ENCODE assay signal across 8 cellular contexts in genomic region chr10:104121485-104122272, GRCh38. TPM values are rescaled to one million over a fixed set of nuclear protein-coding genes. Genes with fewer than 3 reads are reported as not detected.
DNase-seq lines count a peak whose midpoint lies in the region; ATAC-seq and TF ChIP-seq lines count a peak whose summit lies in the region.

SFR1 (plus strand) TSS chr10:104122171; CDS start chr10:104122184, 13 bp downstream.

- peak within 1 kb of the TSS; percentile 80 for H3K4me3 ChIP-seq in lung

- no peaks in the 10 kb centered on the region for H3K9me3 ChIP-seq in lung (ENCODE audit: control insufficient read depth in 2 of 2, insufficient read depth in 1 of 2, low read length in 1 of 2)

- peak; percentile 44 for TF ChIP-seq CTCF in GM20000 (IDR thresholded peaks at IDR 0.05; ENCODE audit: extremely low read depth, missing control alignments)
- TF ChIP-seq CTCF in lung (IDR thresholded peaks at IDR 0.05; ENCODE audit: control extremely low read depth, extremely low read depth), result peak; percentile 23

- H3K36me3 ChIP-seq in lung (ENCODE audit: control insufficient read depth in 2 of 2, insufficient read depth in 2 of 2, low read length in 2 of 2), result no peaks in the 10 kb centered on the region

- no peaks in the 10 kb centered on the region for H3K27me3 ChIP-seq in lung (ENCODE audit: control insufficient read depth, insufficient read depth)

- H3K27ac ChIP-seq in lung (ENCODE audit: low read depth in 1 of 2, low read length in 1 of 2), result peak within 1 kb of the TSS; percentile 99 to 100

- DNase-seq in COR-L47 (lab: John Stamatoyannopoulos, UW), result peak; percentile 93
- DNase-seq in GM20000 (ENCODE audit: low spot score), result peak; percentile 93
- peak; percentile 99 for DNase-seq in HT-29 (ENCODE audit: low spot score)
- peak; percentile 97 for DNase-seq in NK-92 treated with Interleukin-12 subunit alpha and Interleukin-12 subunit beta, amount 100 ng/mL, for 24 hours (lab: John Stamatoyannopoulos, UW)
- DNase-seq in activated CD8-positive, alpha-beta memory T cell treated with anti-CD3 and anti-CD28 coated beads for 24 hours, result peak; percentile 99
- DNase-seq in effector CD4-positive, alpha-beta T cell, result peak; percentile 98
- DNase-seq in lung (ENCODE audit: low spot score), result peak; percentile 98
- DNase-seq in stimulated activated CD4-positive, alpha-beta T cell treated with anti-CD3 and anti-CD28 coated beads, TNF-alpha, amount 100 ng/mL, for 4 hours (ENCODE audit: low read depth in 3 of 3), result peak; percentile 98 to 99 (median 98)

- H3K4me1 ChIP-seq in lung (ENCODE audit: control insufficient read depth in 2 of 2, insufficient read depth in 2 of 2, low read length in 2 of 2), result peaks cover 0 to 8% of the 10 kb centered on the region in 2 donors

- peak; percentile 95 for ATAC-seq in lung (ENCODE audit: insufficient read depth, low FRiP score)

- 0% methylated on average over 69 to 70 of the region's 70 CpGs for WGBS in lung, 2 donors

RNA-seq across cellular contexts. Expression of gene SFR1, which starts in this region (rescaled TPM):
- total RNA-seq in HT-29 (2014; rRNA removed; shearing (Covaris generic)), result 3.2 and 4.1 TPM in 2 replicates
- total RNA-seq in lung, result 1 to 10 TPM; 8.7 to 9.9 TPM
- 1 to 10 TPM; 6.4 to 9.6 TPM for polyA plus RNA-seq in lung

Comparison
In these comparisons a context has a peak if more than half of its experiments do, and no peak if none do; other contexts are left out.
1. Peak in every context shown above with its lines: DNase-seq, ATAC-seq, H3K4me3 ChIP-seq and H3K27ac ChIP-seq.